Comparison of ENCODE assay signal across 12 cellular contexts in the genomic region with DNA sequence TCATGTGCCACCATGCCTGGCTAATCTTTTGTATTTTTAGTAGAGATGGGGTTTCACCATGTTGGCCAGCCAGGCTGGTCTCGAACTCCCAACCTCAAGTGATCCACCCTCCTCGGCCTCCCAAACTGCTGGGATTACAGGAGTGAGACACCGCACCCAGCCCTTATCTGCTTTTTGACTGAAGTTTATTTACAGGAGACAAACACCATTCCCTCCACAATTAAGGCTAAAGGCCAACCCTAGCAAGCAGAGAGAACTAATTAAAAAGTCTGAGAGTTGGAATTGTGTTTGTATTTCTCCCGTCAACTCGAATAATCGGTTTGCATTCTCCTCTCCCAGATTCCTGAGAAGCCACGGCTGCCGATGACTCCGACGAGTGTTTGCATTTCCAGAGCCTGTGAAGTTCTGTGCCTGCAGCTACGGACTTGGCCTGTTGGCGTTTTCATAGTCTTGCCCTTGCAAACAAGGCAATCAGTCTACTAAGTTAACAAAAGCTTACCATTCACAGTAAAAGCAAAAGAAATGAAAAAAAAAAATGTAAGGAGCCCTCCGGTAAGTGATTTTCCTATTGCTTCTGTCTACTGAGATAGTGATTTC.
DNase-seq lines count a peak whose midpoint lies in the region; ATAC-seq and TF ChIP-seq lines count a peak whose summit lies in the region.
"Had no signal": no experiment of that assay in that cellular context is flagged by ENCODE, and none has a peak within 500 bp of the region (broad histone marks: within the 10 kb centered on the region; RNA-seq: fewer than 3 reads in every experiment).

No MANE protein-coding gene starts in this region.

- no peak for TF ChIP-seq CTCF in IMR-90 (conservative IDR thresholded peaks at IDR 0.05; ENCODE audit: low read depth, low read length)
- peak; percentile 19 for TF ChIP-seq CTCF in choroid plexus epithelial cell (conservative IDR thresholded peaks at IDR 0.05; ENCODE audit: low read depth, low read length)
- TF ChIP-seq CTCF in left lung (IDR thresholded peaks at IDR 0.05) = peak in 1 of 2 donors; percentile 11
- TF ChIP-seq CTCF in testis (IDR thresholded peaks at IDR 0.05) = no peak

- H4K5ac ChIP-seq in IMR-90 (ENCODE audit: low read depth, low read length) = no peak overlapping the region

- H2BK15ac ChIP-seq in IMR-90 (ENCODE audit: low read depth, low read length) = no peak overlapping the region

- dilution Hi-C loops in IMR-90 (cut with HindIII; ENCODE audit: low sequenced_read_pairs, unreplicated experiment) = no loop called here

- H2BK5ac ChIP-seq in IMR-90 (ENCODE audit: low read depth, low read length, poor library complexity, severe bottlenecking) = no peak overlapping the region

- no peaks in the 10 kb centered on the region for H4K20me1 ChIP-seq in IMR-90 (ENCODE audit: insufficient read depth, low read length)

- no peak for TF ChIP-seq POLR2A in IMR-90 (IDR thresholded peaks at IDR 0.05; ENCODE audit: low read depth, low read length)
- no peak for TF ChIP-seq POLR2A in testis (IDR thresholded peaks at IDR 0.05)

- no peak overlapping the region for H3K14ac ChIP-seq in IMR-90 (replicated peaks; ENCODE audit: low read depth, low read length)

- H3K4ac ChIP-seq in IMR-90 (ENCODE audit: low read depth, low read length) = no peak overlapping the region

- CTCF ChIA-PET in IMR-90 (lab: Yijun Ruan, JAX) = interaction anchor here (0.6 to 0.7 kb wide), 2 partner anchors 9 to 132 kb away, joined by 3 to 4 read pairs; no protein-coding TSS in a partner anchor

- no peak overlapping the region for H3K56ac ChIP-seq in IMR-90 (ENCODE audit: extremely low read depth, insufficient read depth, low read length)

- no peak overlapping the region for H2AFZ ChIP-seq in IMR-90 (replicated peaks; ENCODE audit: low read length, poor library complexity)

- H3K18ac ChIP-seq in IMR-90 (ENCODE audit: low read depth, low read length) = no peak overlapping the region

- H3K4me3 ChIP-seq in IMR-90 (ENCODE audit: insufficient read depth, low read depth, low read length) = no peak overlapping the region
- H3K4me3 ChIP-seq in choroid plexus epithelial cell (ENCODE audit: low read depth, low read length) = no peak overlapping the region
- H3K4me3 ChIP-seq in left lung = no peak overlapping the region
- no peak overlapping the region for H3K4me3 ChIP-seq in testis

- no peak overlapping the region for H3K9ac ChIP-seq in IMR-90 (ENCODE audit: low read depth, low read length)

- no peaks in the 10 kb centered on the region for H3K79me1 ChIP-seq in IMR-90 (ENCODE audit: low read depth in 1 of 2, low read length in 2 of 2)

- no peak overlapping the region for H2BK20ac ChIP-seq in IMR-90 (ENCODE audit: low read depth, low read length)

- H3K9me1 ChIP-seq in IMR-90 (ENCODE audit: insufficient read depth, low read length) = no peaks in the 10 kb centered on the region

- H3K36me3 ChIP-seq in IMR-90 (ENCODE audit: control insufficient read depth, insufficient read depth, low read length) (no peaks in the 10 kb centered on the region), left lung (no peaks in the 10 kb centered on the region), testis (ENCODE audit: low read depth, missing control alignments) (no peaks in the 10 kb centered on the region)

- DNase-seq in AG20443 (ENCODE audit: low spot score) = peak; percentile 50
- peak; percentile 65 for DNase-seq in IMR-90
- DNase-seq in choroid plexus epithelial cell (ENCODE audit: low read depth) = peak; percentile 44
- peak in 1 of 2 donors; percentile 51 for DNase-seq in left lung
- DNase-seq in testis = no peak
- no peak for DNase-seq in ACHN
- DNase-seq in stimulated activated CD4-positive, alpha-beta T cell treated with anti-CD3 and anti-CD28 coated beads, Interleukin-1b, Interleukin-23, amount 100 ng/mL, for 48 hours = no peak
- DNase-seq: activated CD4-positive, alpha-beta T cell treated with anti-CD3 and anti-CD28 coated beads, Interleukin-2, amount 50 U/mL, for 48 hours; C1 segment of cervical spinal cord; OCI-M1; T-helper 17 cell had no signal

- peaks cover 41% of the 10 kb centered on the region for H3K27me3 ChIP-seq in IMR-90 (ENCODE audit: control insufficient read depth, insufficient read depth, low read length)
- peaks cover 0 to 42% of the 10 kb centered on the region in 2 donors for H3K27me3 ChIP-seq in left lung
- H3K27me3 ChIP-seq in testis = no peaks in the 10 kb centered on the region

- H3K23ac ChIP-seq in IMR-90 (ENCODE audit: low read depth, low read length) = no peak overlapping the region

- H2AK9ac ChIP-seq in IMR-90 (replicated peaks; ENCODE audit: low read depth, low read length, poor library complexity) = no peak overlapping the region

- H3K4me1 ChIP-seq in IMR-90 (ENCODE audit: control insufficient read depth, insufficient read depth, low read length) = no peaks in the 10 kb centered on the region
- no peaks in the 10 kb centered on the region for H3K4me1 ChIP-seq in left lung
- H3K4me1 ChIP-seq in testis = no peaks in the 10 kb centered on the region

- H3K27ac ChIP-seq in IMR-90 (ENCODE audit: insufficient read depth, low read length) (no peak overlapping the region), left lung (no peak overlapping the region), testis (no peak overlapping the region)

- no peak overlapping the region for H2AK5ac ChIP-seq in IMR-90 (ENCODE audit: low read depth, low read length)

- H3K4me2 ChIP-seq in IMR-90 (ENCODE audit: low read depth, low read length) = no peak overlapping the region; the same call in 1 of the 2 replicates

- ATAC-seq in IMR-90 (ENCODE audit: low read depth) (peak; percentile 98), left lung (peak; percentile 94), GM19035 (IDR thresholded peaks at IDR 0.05; ENCODE audit: unreplicated experiment) (no peak)
- ATAC-seq: T-helper 17 cell had no signal

- WGBS in IMR-90 (ENCODE audit: extremely low coverage in 2 of 2, insufficient read length in 1 of 2), 2 experiments = no CpG with 5 or more reads among the region's 13 CpGs
- WGBS in testis, 2 donors = 42 to 49% methylated on average over 13 of the region's 13 CpGs

- POLR2A ChIA-PET in IMR-90 (lab: Charles Lee; ENCODE audit: unreplicated experiment) = no interaction called here

- peak; percentile 12; the same call in 1 of the 2 replicates for TF ChIP-seq RAD21 in IMR-90 (IDR thresholded peaks at IDR 0.05; ENCODE audit: low read length)

- in situ Hi-C loops in IMR-90 (cut with MboI; ENCODE audit: low sequenced_read_pairs) = loop anchor here (10.0 kb wide), 2 partner anchors 106 to 266 kb away; no protein-coding TSS in a partner anchor
- in situ Hi-C loops in ACHN (cut with HindIII; ENCODE audit: low pct_ligation_motif_present, low pct_unique_long_range_greater_than_20kb, low sequenced_read_pairs) = no loop called here

- intact Hi-C loops in IMR-90 (cut with micrococcal nuclease) = no loop called here
- intact Hi-C loops in left lung (cut with DNase I) = loop anchor here in 1 of 2 donors (10.0 kb wide), 1 partner anchor 116 kb away; no protein-coding TSS in a partner anchor
- intact Hi-C loops in testis (cut with DNase I; ENCODE audit: low total_unique reads) = no loop called here

- H4K91ac ChIP-seq in IMR-90 (ENCODE audit: insufficient read depth, low read depth, low read length) = no peak overlapping the region

- H2BK120ac ChIP-seq in IMR-90 (ENCODE audit: low read depth, low read length) = no peak overlapping the region

- BruUV-seq in IMR-90 (replicated peaks; lab: Mats Ljungman, UMichigan) = no TSS peak

- no peak overlapping the region for H4K8ac ChIP-seq in IMR-90 (ENCODE audit: low read depth in 2 of 2, low read length in 2 of 2)

- H3K9me3 ChIP-seq in IMR-90 (ENCODE audit: control insufficient read depth, insufficient read depth, low read length) (peaks cover 6% of the 10 kb centered on the region), left lung (peaks cover 0 to 7% of the 10 kb centered on the region in 2 donors), testis (no peaks in the 10 kb centered on the region)

TF ChIP-seq in IMR-90, 13 proteins besides CTCF, POLR2A, EP300 and RAD21:
- TF ChIP-seq MXI1 (IDR thresholded peaks at IDR 0.05; ENCODE audit: borderline replicate concordance, low read depth, low read length) (no peak), FOS (IDR thresholded peaks at IDR 0.05; ENCODE audit: low read depth, low read length) (no peak), SMC3 (IDR thresholded peaks at IDR 0.05; ENCODE audit: low read depth, low read length) (no peak), CHD1 (IDR thresholded peaks at IDR 0.05; ENCODE audit: low read depth, low read length) (no peak)
- TF ChIP-seq, protein P1, sequence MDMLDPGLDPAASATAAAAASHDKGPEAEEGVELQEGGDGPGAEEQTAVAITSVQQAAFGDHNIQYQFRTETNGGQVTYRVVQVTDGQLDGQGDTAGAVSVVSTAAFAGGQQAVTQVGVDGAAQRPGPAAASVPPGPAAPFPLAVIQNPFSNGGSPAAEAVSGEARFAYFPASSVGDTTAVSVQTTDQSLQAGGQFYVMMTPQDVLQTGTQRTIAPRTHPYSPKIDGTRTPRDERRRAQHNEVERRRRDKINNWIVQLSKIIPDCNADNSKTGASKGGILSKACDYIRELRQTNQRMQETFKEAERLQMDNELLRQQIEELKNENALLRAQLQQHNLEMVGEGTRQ (IDR thresholded peaks at IDR 0.05; ENCODE audit: low read depth, low read length) = no peak

Comparison
In these comparisons a context has a peak if more than half of its experiments do, and no peak if none do; other contexts are left out.
1. DNase-seq: peak in AG20443 (single experiment), IMR-90 (single experiment) and choroid plexus epithelial cell (single experiment); none in testis (single experiment), ACHN (single experiment) and stimulated activated CD4-positive, alpha-beta T cell treated with anti-CD3 and anti-CD28 coated beads, Interleukin-1b, Interleukin-23, amount 100 ng/mL, for 48 hours (single experiment).